Comparison of ENCODE assay signal across 8 cellular contexts in genomic region chr17:78253946-78254672, GRCh38. TPM values are rescaled to one million over a fixed set of nuclear protein-coding genes. Genes with fewer than 3 reads are reported as not detected.
DNase-seq lines count a peak whose midpoint lies in the region; ATAC-seq lines count a peak whose summit lies in the region.

No MANE protein-coding gene starts in this region.

- ATAC-seq in HG03066 (IDR thresholded peaks at IDR 0.05; ENCODE audit: low read depth, unreplicated experiment) (peak; percentile 43), left colon (peak; percentile 79), HG03457 (IDR thresholded peaks at IDR 0.05; ENCODE audit: unreplicated experiment) (no peak)

- H3K27ac Mint-ChIP-seq in activated CD4-positive, alpha-beta T cell treated with anti-CD3 and anti-CD28 coated beads, Interleukin-2, amount 10 ng/mL, durations not matched to agents 24 days and 14 days, result peak overlapping the region; percentile 80

- peak overlapping the region; percentile 85 for H3K4me3 Mint-ChIP-seq in activated CD4-positive, alpha-beta T cell treated with anti-CD3 and anti-CD28 coated beads, Interleukin-2, amount 10 ng/mL, durations not matched to agents 24 days and 14 days

- peak; percentile 70 for DNase-seq in GDM1 (lab: John Stamatoyannopoulos, UW)
- peak; percentile 93 to 94 for DNase-seq in NCI-H524 (lab: John Stamatoyannopoulos, UW)
- peak; percentile 95 for DNase-seq in activated CD4-positive, alpha-beta T cell treated with anti-CD3 and anti-CD28 coated beads, Interleukin-2, amount 10 ng/mL, durations not matched to agents 24 days and 14 days
- peak; percentile 48 for DNase-seq in cortex of kidney (lab: John Stamatoyannopoulos, UW)
- DNase-seq in left colon, result peak; percentile 80 to 91
- peak; percentile 54 to 78 (median 68) for DNase-seq in stimulated activated CD4-positive, alpha-beta T cell treated with anti-CD3 and anti-CD28 coated beads, Interleukin-1b, Interleukin-23, amount 100 ng/mL, for 24 hours (ENCODE audit: low read depth in 4 of 4, low spot score in 1 of 4)

- peaks cover 56% of the 10 kb centered on the region for H3K4me1 Mint-ChIP-seq in activated CD4-positive, alpha-beta T cell treated with anti-CD3 and anti-CD28 coated beads, Interleukin-2, amount 10 ng/mL, durations not matched to agents 24 days and 14 days

- H3K27me3 Mint-ChIP-seq in activated CD4-positive, alpha-beta T cell treated with anti-CD3 and anti-CD28 coated beads, Interleukin-2, amount 10 ng/mL, durations not matched to agents 24 days and 14 days, result no peaks in the 10 kb centered on the region

- no peaks in the 10 kb centered on the region for H3K36me3 Mint-ChIP-seq in activated CD4-positive, alpha-beta T cell treated with anti-CD3 and anti-CD28 coated beads, Interleukin-2, amount 10 ng/mL, durations not matched to agents 24 days and 14 days (ENCODE audit: low read depth)

- no peaks in the 10 kb centered on the region for H3K9me3 Mint-ChIP-seq in activated CD4-positive, alpha-beta T cell treated with anti-CD3 and anti-CD28 coated beads, Interleukin-2, amount 10 ng/mL, durations not matched to agents 24 days and 14 days

- intact Hi-C loops in activated CD4-positive, alpha-beta T cell treated with anti-CD3 and anti-CD28 coated beads, Interleukin-2, amount 10 ng/mL, durations not matched to agents 24 days and 14 days (cut with micrococcal nuclease), result loop anchor here (1.0 to 5.0 kb wide), 5 partner anchors 33 to 232 kb away; partner anchors contain the start of gene BIRC5
- intact Hi-C loops in left colon (cut with DNase I, micrococcal nuclease), result no loop called here

RNA-seq across cellular contexts. Expression of gene TMEM235, which starts 22.7 kb away (rescaled TPM):
- total RNA-seq in activated CD4-positive, alpha-beta T cell treated with anti-CD3 and anti-CD28 coated beads, Interleukin-2, amount 10 ng/mL, durations not matched to agents 24 days and 14 days, result not detected in 2 replicates
- not detected for total RNA-seq in left colon

RNA-seq across cellular contexts. Expression of gene BIRC5, which starts 40.1 kb away (rescaled TPM):
- 38.7 and 40.6 TPM in 2 replicates for total RNA-seq in activated CD4-positive, alpha-beta T cell treated with anti-CD3 and anti-CD28 coated beads, Interleukin-2, amount 10 ng/mL, durations not matched to agents 24 days and 14 days
- 10 to 100 TPM in 1 of 2 donors, 1 to 10 TPM in 1; 3.4 to 10.1 TPM for total RNA-seq in left colon
